11 cellular contexts compared by ENCODE assay signal in the genomic region with DNA sequence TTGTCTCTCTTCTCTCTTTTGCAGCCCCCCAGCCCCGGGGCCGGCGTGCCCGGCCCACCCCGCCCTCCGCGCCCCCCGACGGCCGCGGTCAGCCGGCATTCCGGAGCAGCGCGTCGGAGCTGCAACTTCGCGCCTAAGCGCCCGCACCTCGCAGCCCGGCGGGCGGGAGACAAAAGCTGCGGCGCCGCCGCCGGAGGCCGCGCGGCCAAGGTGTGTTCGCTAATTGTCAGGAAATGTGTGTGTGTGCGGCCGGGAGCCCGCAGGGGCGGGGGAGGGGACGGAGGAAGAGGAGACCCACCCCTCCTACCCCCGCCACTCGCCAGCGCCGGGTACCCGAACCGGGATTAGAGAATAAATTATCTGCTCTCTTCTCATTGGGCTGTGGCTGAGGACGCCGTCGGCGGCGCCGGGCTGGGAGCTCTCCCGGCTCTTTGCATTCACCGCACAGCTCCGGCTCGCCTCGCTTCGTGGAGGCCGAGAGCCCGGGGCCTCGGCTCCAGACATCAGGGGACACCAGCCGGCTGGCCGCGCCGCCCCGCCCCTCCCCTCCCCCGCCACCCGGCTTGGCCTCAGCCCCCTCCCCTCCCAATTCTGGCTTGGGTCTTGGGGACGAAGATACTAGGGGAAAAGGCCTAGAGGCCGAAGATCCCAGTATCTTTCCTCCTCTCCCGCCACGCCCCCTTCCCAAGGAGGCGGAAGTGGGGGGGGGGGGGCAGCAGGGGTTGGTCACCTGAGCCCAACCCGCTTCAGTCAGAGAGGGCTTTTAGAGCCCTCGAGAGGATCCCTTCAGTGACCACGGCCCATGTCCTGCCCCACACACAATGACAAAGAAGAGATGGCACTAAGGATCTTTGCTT. TPM values are rescaled to one million over a fixed set of nuclear protein-coding genes. Genes with fewer than 3 reads are reported as not detected.
DNase-seq lines count a peak whose midpoint lies in the region; ATAC-seq and TF ChIP-seq lines count a peak whose summit lies in the region.
"Had no signal": no experiment of that assay in that cellular context is flagged by ENCODE, and none has a peak within 500 bp of the region (broad histone marks: within the 10 kb centered on the region; RNA-seq: fewer than 3 reads in every experiment).

No MANE protein-coding gene starts in this region.

- no peaks in the 10 kb centered on the region for H3K9me3 Mint-ChIP-seq in endodermal cell
- no peaks in the 10 kb centered on the region for H3K9me3 Mint-ChIP-seq in stimulated activated memory B cell treated with anti-CD40 and anti-IgM and Interleukin-4, amounts not matched to agents 10 μg/mL and 1 μg/mL and 100 μg/mL, for 72 hours

- DNase-seq in NCI-H524 (lab: John Stamatoyannopoulos, UW) = peak; percentile 38 to 56
- no peak for DNase-seq in NCI-H524 treated with DMSO at 0.1 percent for 48 hours (lab: John Stamatoyannopoulos, UW)
- DNase-seq in NCI-H748 (lab: John Stamatoyannopoulos, UW; ENCODE audit: unreplicated experiment) = peak; percentile 89
- DNase-seq in endodermal cell = peak; percentile 95
- no peak for DNase-seq in NCI-H446 (lab: John Stamatoyannopoulos, UW)
- no peak for DNase-seq in A172 (ENCODE audit: low spot score)
- DNase-seq: ACHN had no signal

- H3K27ac Mint-ChIP-seq in endodermal cell = no peak overlapping the region
- H3K27ac Mint-ChIP-seq in stimulated activated memory B cell treated with anti-CD40 and anti-IgM and Interleukin-4, amounts not matched to agents 10 μg/mL and 1 μg/mL and 100 μg/mL, for 72 hours = no peak overlapping the region

- H3K9me3 ChIP-seq in endodermal cell (ENCODE audit: control insufficient read depth, low read length) = no peaks in the 10 kb centered on the region
- H3K9me3 ChIP-seq: thyroid gland had no signal

- H3K4me1 ChIP-seq in endodermal cell (ENCODE audit: control insufficient read depth, insufficient read depth, low read length) = peaks cover 1% of the 10 kb centered on the region

- H3K36me3 ChIP-seq in endodermal cell (ENCODE audit: control insufficient read depth, insufficient read depth, low read length) = peaks cover 7% of the 10 kb centered on the region
- H3K36me3 ChIP-seq: thyroid gland had no signal

- peak overlapping the region; percentile 92 for H3K27ac ChIP-seq in endodermal cell (ENCODE audit: low read depth, low read length)
- H3K27ac ChIP-seq: thyroid gland had no signal

- no peak for TF ChIP-seq CTCF in endodermal cell (conservative IDR thresholded peaks at IDR 0.05)

- ATAC-seq in stimulated activated memory B cell treated with anti-CD40 and anti-IgM and Interleukin-4, amounts not matched to agents 10 μg/mL and 1 μg/mL and 100 μg/mL, for 72 hours = no peak
- ATAC-seq in HG02938 (IDR thresholded peaks at IDR 0.05; ENCODE audit: unreplicated experiment) = no peak

- H3K27me3 Mint-ChIP-seq in endodermal cell (ENCODE audit: insufficient read depth) = peaks cover 5% of the 10 kb centered on the region
- peaks cover 81% of the 10 kb centered on the region for H3K27me3 Mint-ChIP-seq in stimulated activated memory B cell treated with anti-CD40 and anti-IgM and Interleukin-4, amounts not matched to agents 10 μg/mL and 1 μg/mL and 100 μg/mL, for 72 hours

- peak overlapping the region; percentile 88 for H3K4me3 Mint-ChIP-seq in endodermal cell
- H3K4me3 Mint-ChIP-seq in stimulated activated memory B cell treated with anti-CD40 and anti-IgM and Interleukin-4, amounts not matched to agents 10 μg/mL and 1 μg/mL and 100 μg/mL, for 72 hours = peak overlapping the region; percentile 74

- peaks cover 9% of the 10 kb centered on the region for H3K4me1 Mint-ChIP-seq in endodermal cell
- H3K4me1 Mint-ChIP-seq in stimulated activated memory B cell treated with anti-CD40 and anti-IgM and Interleukin-4, amounts not matched to agents 10 μg/mL and 1 μg/mL and 100 μg/mL, for 72 hours = peaks cover 12% of the 10 kb centered on the region

- H3K36me3 Mint-ChIP-seq in endodermal cell (ENCODE audit: low read depth) = peaks cover 6% of the 10 kb centered on the region
- no peaks in the 10 kb centered on the region for H3K36me3 Mint-ChIP-seq in stimulated activated memory B cell treated with anti-CD40 and anti-IgM and Interleukin-4, amounts not matched to agents 10 μg/mL and 1 μg/mL and 100 μg/mL, for 72 hours

- 2% methylated on average over 67 of the region's 74 CpGs; no CpG with 5 or more reads in 1 of the 2 experiments for WGBS in endodermal cell (ENCODE audit: insufficient coverage in 1 of 2, insufficient read length in 1 of 2), 2 experiments

- peak overlapping the region; percentile 83 for H3K9ac ChIP-seq in endodermal cell (ENCODE audit: extremely low read depth, low read length, poor library complexity, severe bottlenecking)

- H3K4me3 ChIP-seq in endodermal cell (ENCODE audit: low read length) = peak overlapping the region; percentile 97
- H3K4me3 ChIP-seq: lung, thyroid gland had no signal

- H3K27me3 ChIP-seq in endodermal cell (ENCODE audit: control insufficient read depth, insufficient read depth, low read length, poor library complexity, severe bottlenecking) = no peaks in the 10 kb centered on the region

RNA-seq across cellular contexts. Expression of a gene that starts 1.3 kb away (rescaled TPM):
- 1 to 10 TPM; 7.4 to 7.6 TPM for total RNA-seq in endodermal cell
- polyA plus RNA-seq in endodermal cell (2013, experiment 1 of 2) = 9.3 TPM
- polyA plus RNA-seq in endodermal cell (2013, experiment 2 of 2) = 9.8 TPM
- total RNA-seq in A172 (2014; rRNA removed; shearing (Covaris generic)) = 0.28 and 1.4 TPM in 2 replicates

RNA-seq across cellular contexts. Expression of a gene that starts 35.2 kb away (rescaled TPM):
- 10 to 100 TPM; 13.5 to 16.7 TPM for total RNA-seq in endodermal cell
- 20.5 TPM for polyA plus RNA-seq in endodermal cell (2013, experiment 1 of 2)
- polyA plus RNA-seq in endodermal cell (2013, experiment 2 of 2) = 20.2 TPM
- total RNA-seq in A172 (2014; rRNA removed; shearing (Covaris generic)) = 0.36 and 0.60 TPM in 2 replicates

RNA-seq across cellular contexts. Expression of a gene that starts 47.4 kb away (rescaled TPM):
- 10 to 100 TPM; 58.1 to 88.7 TPM for total RNA-seq in endodermal cell
- polyA plus RNA-seq in endodermal cell (2013, experiment 1 of 2) = 24.4 TPM
- polyA plus RNA-seq in endodermal cell (2013, experiment 2 of 2) = 22.7 TPM
- total RNA-seq in A172 (2014; rRNA removed; shearing (Covaris generic)) = 31.5 and 34.9 TPM in 2 replicates

Comparison
In these comparisons a context has a peak if more than half of its experiments do, and no peak if none do; other contexts are left out.
1. DNase-seq: peak in NCI-H524 (2 of 2), NCI-H748 (single experiment) and endodermal cell (single experiment); none in NCI-H524 treated with DMSO at 0.1 percent for 48 hours (single experiment), NCI-H446 (0 of 2) and A172 (single experiment).